In genomic region chr6:156579564-156579963, GRCh38 we compare ENCODE assay signal across 1 cellular context.
TF ChIP-seq lines count a peak whose summit lies in the region.

No MANE protein-coding gene starts in this region.

TF ChIP-seq in SK-N-SH treated with all-trans-retinoic acid at 6 μM for 48 hours, 23 proteins besides CTCF, POLR2A, EP300 and RAD21 (continued from another document):
- TF ChIP-seq TSHZ2 (CRISPR knock-in tag; IDR thresholded peaks at IDR 0.05) (no peak), ISL1 (CRISPR knock-in tag; IDR thresholded peaks at IDR 0.05) (no peak), ZFP30 (CRISPR knock-in tag; IDR thresholded peaks at IDR 0.05) (no peak), GLIS3 (CRISPR knock-in tag; IDR thresholded peaks at IDR 0.05) (no peak)
